In the genomic region with DNA sequence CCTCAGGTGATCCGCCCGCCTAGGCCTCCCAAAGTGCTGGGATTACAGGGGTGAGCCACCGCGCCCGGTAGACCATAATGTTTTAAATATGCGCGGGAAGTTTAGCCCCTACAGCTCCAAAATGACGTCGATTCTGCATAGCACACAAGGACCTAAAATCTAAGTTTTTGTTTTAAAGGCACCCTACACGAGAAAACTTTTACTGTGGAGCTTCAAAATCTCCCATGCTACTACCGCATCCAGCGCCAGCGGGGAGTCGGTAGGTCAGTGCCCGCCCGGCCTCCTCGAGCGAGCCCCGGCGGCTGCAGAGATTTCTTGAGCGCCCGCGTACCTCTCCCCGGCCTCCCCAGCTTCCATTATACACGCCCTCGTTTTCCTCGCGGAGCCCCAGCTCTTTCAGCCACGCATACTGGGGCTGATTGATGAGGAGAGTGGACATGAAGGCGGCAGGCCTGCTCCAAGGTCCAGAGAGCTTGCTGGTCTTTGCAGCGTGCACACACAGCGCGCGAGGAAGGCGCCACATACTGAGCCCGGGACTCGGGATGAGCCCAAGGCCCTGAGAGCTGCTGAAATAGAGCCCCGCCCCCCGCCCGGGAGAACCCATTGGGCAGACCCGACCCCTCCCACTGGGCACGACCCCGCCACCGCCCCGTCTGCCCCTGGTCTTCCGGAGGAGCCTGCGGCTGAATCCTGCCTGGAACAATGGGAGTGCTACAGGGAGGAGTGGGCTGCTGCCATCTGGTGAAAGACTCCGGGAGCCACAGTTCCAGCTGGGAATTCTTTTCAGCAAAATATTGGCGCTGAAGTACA, we compare ENCODE assay signal across 8 cellular contexts. TPM values are rescaled to one million over a fixed set of nuclear protein-coding genes. Genes with fewer than 3 reads are reported as not detected.
DNase-seq lines count a peak whose midpoint lies in the region; ATAC-seq and TF ChIP-seq lines count a peak whose summit lies in the region.

A gene (minus strand): TSS at position 544 of the 810 bp plus-strand sequence. CDS start 21 bp downstream, at position 523.

- H3K4me3 ChIP-seq in CD4-positive, CD25-positive, alpha-beta regulatory T cell (ENCODE audit: low read depth, low read length), result peak within 1 kb of the TSS; percentile 26
- H3K4me3 ChIP-seq in thoracic aorta, result peak within 1 kb of the TSS; percentile 86

- H3K4me1 Mint-ChIP-seq in CD4-positive, CD25-positive, alpha-beta regulatory T cell, result peaks cover 3 to 17% (median 9%) of the 10 kb centered on the region in 4 donors
- peaks cover 31% of the 10 kb centered on the region for H3K4me1 Mint-ChIP-seq in neural crest cell

- no peak within 1 kb of the TSS for H3K27ac ChIP-seq in CD4-positive, CD25-positive, alpha-beta regulatory T cell (ENCODE audit: insufficient read depth, low read length, poor library complexity, severe bottlenecking)
- H3K27ac ChIP-seq in thoracic aorta, result peak within 1 kb of the TSS; percentile 69 to 76

- peak; percentile 54 for TF ChIP-seq CTCF in neural crest cell (conservative IDR thresholded peaks at IDR 0.05)
- peak; percentile 48 for TF ChIP-seq CTCF in thoracic aorta (IDR thresholded peaks at IDR 0.05)

- H3K4me3 Mint-ChIP-seq in CD4-positive, CD25-positive, alpha-beta regulatory T cell, result peak within 1 kb of the TSS; percentile 64 to 90 (median 76)
- H3K4me3 Mint-ChIP-seq in neural crest cell, result peak within 1 kb of the TSS; percentile 90

- H3K27me3 Mint-ChIP-seq in CD4-positive, CD25-positive, alpha-beta regulatory T cell, result peaks cover 57% of the 10 kb centered on the region
- no peaks in the 10 kb centered on the region for H3K27me3 Mint-ChIP-seq in neural crest cell (ENCODE audit: low read depth)

- H3K27me3 ChIP-seq in CD4-positive, CD25-positive, alpha-beta regulatory T cell (ENCODE audit: control insufficient read depth, insufficient read depth, low read length), result peaks cover 13% of the 10 kb centered on the region
- no peaks in the 10 kb centered on the region for H3K27me3 ChIP-seq in thoracic aorta (replicated peaks; ENCODE audit: insufficient read depth)

- H3K4me1 ChIP-seq in CD4-positive, CD25-positive, alpha-beta regulatory T cell (ENCODE audit: control insufficient read depth, insufficient read depth, low read length, poor library complexity, severe bottlenecking), result peaks cover 12% of the 10 kb centered on the region
- peaks cover 9 to 17% of the 10 kb centered on the region in 2 donors for H3K4me1 ChIP-seq in thoracic aorta (ENCODE audit: control insufficient read depth in 1 of 2, low read depth in 2 of 2)

- no peaks in the 10 kb centered on the region for H3K9me3 ChIP-seq in CD4-positive, CD25-positive, alpha-beta regulatory T cell (ENCODE audit: control insufficient read depth in 2 of 2, low read length in 2 of 2)
- no peaks in the 10 kb centered on the region for H3K9me3 ChIP-seq in thoracic aorta

- no peaks in the 10 kb centered on the region for H3K36me3 ChIP-seq in CD4-positive, CD25-positive, alpha-beta regulatory T cell (ENCODE audit: control insufficient read depth, insufficient read depth, low read length)
- no peaks in the 10 kb centered on the region for H3K36me3 ChIP-seq in thoracic aorta

- peak within 1 kb of the TSS in 1 of 3 donors; percentile 42 for H3K27ac Mint-ChIP-seq in CD4-positive, CD25-positive, alpha-beta regulatory T cell
- H3K27ac Mint-ChIP-seq in activated naive CD4-positive, alpha-beta T cell treated with anti-CD3 and anti-CD28 coated beads, Interleukin-2, amount 50 U/mL, for 72 hours, result peak within 1 kb of the TSS in 1 of 2 donors; percentile 52
- peak within 1 kb of the TSS; percentile 95 for H3K27ac Mint-ChIP-seq in neural crest cell (ENCODE audit: unreplicated experiment)

- peak in 2 of 3 donors; percentile 6 to 17 for DNase-seq in CD4-positive, CD25-positive, alpha-beta regulatory T cell
- DNase-seq in activated naive CD4-positive, alpha-beta T cell treated with anti-CD3 and anti-CD28 coated beads, Interleukin-2, amount 50 U/mL, for 72 hours (ENCODE audit: low spot score in 2 of 2), result peak in 1 of 2 donors; percentile 39
- DNase-seq in germinal center (ENCODE audit: low spot score) (peak; percentile 78), neural crest cell (ENCODE audit: low read depth, low spot score) (peak; percentile 91), thoracic aorta (ENCODE audit: low spot score) (peak; percentile 74)

- H3K9me3 Mint-ChIP-seq in CD4-positive, CD25-positive, alpha-beta regulatory T cell, result peaks cover 0 to 2% (median 0%) of the 10 kb centered on the region in 7 donors
- H3K9me3 Mint-ChIP-seq in activated naive CD4-positive, alpha-beta T cell treated with anti-CD3 and anti-CD28 coated beads, Interleukin-2, amount 50 U/mL, for 72 hours, result peaks cover 0 to 4% of the 10 kb centered on the region in 2 donors
- peaks cover 2% of the 10 kb centered on the region for H3K9me3 Mint-ChIP-seq in neural crest cell

- peak in 1 of 2 donors; percentile 50 for ATAC-seq in CD4-positive, CD25-positive, alpha-beta regulatory T cell (ENCODE audit: low read depth in 2 of 2)
- ATAC-seq in GM19395 (IDR thresholded peaks at IDR 0.05; ENCODE audit: unreplicated experiment) (peak; percentile 80), HG03460 (IDR thresholded peaks at IDR 0.05; ENCODE audit: unreplicated experiment) (peak; percentile 89), thoracic aorta (ENCODE audit: insufficient number of reproducible peaks, low FRiP score, low read depth) (peak; percentile 83)
- peak; percentile 86 to 92 for ATAC-seq in activated naive CD4-positive, alpha-beta T cell treated with anti-CD3 and anti-CD28 coated beads, Interleukin-2, amount 50 U/mL, for 72 hours

- no peaks in the 10 kb centered on the region for H3K36me3 Mint-ChIP-seq in CD4-positive, CD25-positive, alpha-beta regulatory T cell
- H3K36me3 Mint-ChIP-seq in activated naive CD4-positive, alpha-beta T cell treated with anti-CD3 and anti-CD28 coated beads, Interleukin-2, amount 50 U/mL, for 72 hours, result peaks cover 0 to under 1% of the 10 kb centered on the region in 2 donors
- H3K36me3 Mint-ChIP-seq in neural crest cell (ENCODE audit: low read depth), result peaks cover 9% of the 10 kb centered on the region

TF ChIP-seq in PFSK-1, 5 proteins besides CTCF, POLR2A, EP300 and RAD21:
- peak; percentile 97 for TF ChIP-seq TAF1 (IDR thresholded peaks at IDR 0.05; ENCODE audit: borderline replicate concordance, insufficient read depth, low read length)
- TF ChIP-seq FOXP2 (optimal IDR thresholded peaks at IDR 0.05; ENCODE audit: borderline replicate concordance, extremely low read depth, extremely low read length, insufficient read depth), result peak; percentile 32
- no peak for TF ChIP-seq SIN3A (IDR thresholded peaks at IDR 0.05; ENCODE audit: borderline replicate concordance, insufficient read depth, low read length)
- TF ChIP-seq, protein P1, sequence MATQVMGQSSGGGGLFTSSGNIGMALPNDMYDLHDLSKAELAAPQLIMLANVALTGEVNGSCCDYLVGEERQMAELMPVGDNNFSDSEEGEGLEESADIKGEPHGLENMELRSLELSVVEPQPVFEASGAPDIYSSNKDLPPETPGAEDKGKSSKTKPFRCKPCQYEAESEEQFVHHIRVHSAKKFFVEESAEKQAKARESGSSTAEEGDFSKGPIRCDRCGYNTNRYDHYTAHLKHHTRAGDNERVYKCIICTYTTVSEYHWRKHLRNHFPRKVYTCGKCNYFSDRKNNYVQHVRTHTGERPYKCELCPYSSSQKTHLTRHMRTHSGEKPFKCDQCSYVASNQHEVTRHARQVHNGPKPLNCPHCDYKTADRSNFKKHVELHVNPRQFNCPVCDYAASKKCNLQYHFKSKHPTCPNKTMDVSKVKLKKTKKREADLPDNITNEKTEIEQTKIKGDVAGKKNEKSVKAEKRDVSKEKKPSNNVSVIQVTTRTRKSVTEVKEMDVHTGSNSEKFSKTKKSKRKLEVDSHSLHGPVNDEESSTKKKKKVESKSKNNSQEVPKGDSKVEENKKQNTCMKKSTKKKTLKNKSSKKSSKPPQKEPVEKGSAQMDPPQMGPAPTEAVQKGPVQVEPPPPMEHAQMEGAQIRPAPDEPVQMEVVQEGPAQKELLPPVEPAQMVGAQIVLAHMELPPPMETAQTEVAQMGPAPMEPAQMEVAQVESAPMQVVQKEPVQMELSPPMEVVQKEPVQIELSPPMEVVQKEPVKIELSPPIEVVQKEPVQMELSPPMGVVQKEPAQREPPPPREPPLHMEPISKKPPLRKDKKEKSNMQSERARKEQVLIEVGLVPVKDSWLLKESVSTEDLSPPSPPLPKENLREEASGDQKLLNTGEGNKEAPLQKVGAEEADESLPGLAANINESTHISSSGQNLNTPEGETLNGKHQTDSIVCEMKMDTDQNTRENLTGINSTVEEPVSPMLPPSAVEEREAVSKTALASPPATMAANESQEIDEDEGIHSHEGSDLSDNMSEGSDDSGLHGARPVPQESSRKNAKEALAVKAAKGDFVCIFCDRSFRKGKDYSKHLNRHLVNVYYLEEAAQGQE (IDR thresholded peaks at IDR 0.05; ENCODE audit: insufficient read depth in 1 of 2, low read depth in 2 of 2, low read length in 2 of 2), result 0 out of 4 replicates have a peak, but pooled peaks have one; percentile 42 to 47
- peak; percentile 99 for TF ChIP-seq POLR2AphosphoS5 (IDR thresholded peaks at IDR 0.05; ENCODE audit: low read depth, low read length)

RNA-seq across cellular contexts. Expression of the gene that starts here (rescaled TPM):
- total RNA-seq in CD4-positive, CD25-positive, alpha-beta regulatory T cell, result 0.35 TPM
- 1 to 10 TPM in 2 of 4 donors, under 1 TPM in 1, not detected in 1; 0.59 to 3.2 (median 1.3) TPM for polyA plus RNA-seq in CD4-positive, CD25-positive, alpha-beta regulatory T cell
- 42.3 TPM for polyA plus RNA-seq in PFSK-1 (2012; ENCODE audit: insufficient read length, low read depth)
- total RNA-seq in activated naive CD4-positive, alpha-beta T cell treated with anti-CD3 and anti-CD28 coated beads, Interleukin-2, amount 50 U/mL, for 72 hours, result 10 to 100 TPM; 11.3 to 12.4 TPM
- total RNA-seq in neural crest cell, result 169 TPM in 2 replicates
- 10 to 100 TPM; 17.6 to 52.6 TPM for total RNA-seq in thoracic aorta
